ENCODE assay signal across 10 cellular contexts in the genomic region with DNA sequence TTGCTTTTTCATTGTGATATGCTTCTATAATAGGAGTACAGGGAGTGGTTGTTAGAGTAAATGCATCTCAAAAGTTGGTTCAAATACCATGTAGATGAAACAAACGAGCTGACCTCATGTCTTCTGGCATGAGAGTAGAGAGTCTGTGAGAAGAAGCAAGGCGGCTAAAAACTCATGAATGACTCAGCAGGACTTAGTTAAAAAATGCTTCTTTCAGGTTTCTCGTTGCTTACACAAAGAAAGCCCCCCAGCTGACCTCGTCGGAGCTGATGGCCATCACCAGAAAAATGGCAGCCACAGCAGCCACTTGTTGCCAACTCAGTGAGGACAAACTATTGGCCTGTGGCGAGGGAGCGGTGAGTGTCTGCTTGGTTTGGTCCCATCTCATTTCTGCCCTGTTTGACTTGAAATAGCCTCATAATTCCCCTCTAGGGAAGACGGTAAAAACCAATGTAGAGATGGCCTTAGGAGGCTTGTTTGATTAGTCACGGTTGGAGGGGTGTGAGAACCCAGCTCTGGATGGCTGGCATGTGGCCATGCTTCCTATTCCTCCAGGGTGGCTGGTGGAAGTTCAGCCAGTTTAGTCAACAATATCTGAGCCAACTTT. TPM values are rescaled to one million over a fixed set of nuclear protein-coding genes. Genes with fewer than 3 reads are reported as not detected.
DNase-seq lines count a peak whose midpoint lies in the region; ATAC-seq and TF ChIP-seq lines count a peak whose summit lies in the region.
"Had no signal": no experiment of that assay in that cellular context is flagged by ENCODE, and none has a peak within 500 bp of the region (broad histone marks: within the 10 kb centered on the region; RNA-seq: fewer than 3 reads in every experiment).

No MANE protein-coding gene starts in this region.

- peak overlapping the region; percentile 77 for H2BK120ac ChIP-seq in trophoblast cell (ENCODE audit: insufficient read depth, low read length, poor library complexity)

- H3K4me3 ChIP-seq in epithelial cell of proximal tubule (ENCODE audit: low read depth, low read length) (peak overlapping the region; percentile 5), trophoblast cell (ENCODE audit: low read depth, low read length) (no peak overlapping the region)

- no peak for TF ChIP-seq CTCF in epithelial cell of proximal tubule (conservative IDR thresholded peaks at IDR 0.05; ENCODE audit: low read depth, low read length)

- H4K12ac ChIP-seq in trophoblast cell (ENCODE audit: low read depth, low read length) = no peak overlapping the region

- no peak overlapping the region for H3K23ac ChIP-seq in trophoblast cell (ENCODE audit: low read length)

- H2AFZ ChIP-seq in trophoblast cell (ENCODE audit: insufficient read depth, low read length, poor library complexity) = peak overlapping the region; percentile 79

- peak overlapping the region; percentile 94 for H2BK12ac ChIP-seq in trophoblast cell (ENCODE audit: low read length)

- DNase-seq in H4 (ENCODE audit: low spot score) (peak; percentile 89), NCI-H510A (lab: John Stamatoyannopoulos, UW) (peak; percentile 85), epithelial cell of proximal tubule (ENCODE audit: low read depth) (peak; percentile 74), trophoblast cell (peak; percentile 4 to 25), T-helper 2 cell (no peak)
- DNase-seq in NK-92 treated with Interleukin-12 subunit alpha and Interleukin-12 subunit beta, amount 100 ng/mL, for 24 hours (lab: John Stamatoyannopoulos, UW) = no peak
- DNase-seq: activated CD8-positive, alpha-beta memory T cell treated with anti-CD3 and anti-CD28 coated beads, Interleukin-2, amount 50 U/mL, for 4 hours; MM.1S had no signal

- H4K8ac ChIP-seq in trophoblast cell (ENCODE audit: low read depth, low read length) = peak overlapping the region; percentile 0

- H3K4ac ChIP-seq in trophoblast cell (ENCODE audit: low read depth, low read length) = no peak overlapping the region

- no peaks in the 10 kb centered on the region for H3K27me3 ChIP-seq in trophoblast cell (ENCODE audit: insufficient read depth, low read length)

- peak overlapping the region; percentile 82 for H2BK5ac ChIP-seq in trophoblast cell (ENCODE audit: low read depth, low read length, poor library complexity)

- peak overlapping the region; percentile 88 for H3K27ac ChIP-seq in trophoblast cell (ENCODE audit: low read depth, low read length)

- H3K36me3 ChIP-seq in trophoblast cell (ENCODE audit: control insufficient read depth in 1 of 2, insufficient read depth in 2 of 2, low read length in 2 of 2) = no peaks in the 10 kb centered on the region

- no peaks in the 10 kb centered on the region for H3K9me3 ChIP-seq in trophoblast cell (ENCODE audit: insufficient read depth, low read depth, low read length)

- peak overlapping the region; percentile 53 for H3K14ac ChIP-seq in trophoblast cell (ENCODE audit: low read length)

- no peak overlapping the region for H3K18ac ChIP-seq in trophoblast cell (ENCODE audit: low read length)

- WGBS in trophoblast cell (ENCODE audit: extremely low coverage, insufficient coverage, insufficient read length) = no CpG with 5 or more reads among the region's 9 CpGs

- peaks cover 6% of the 10 kb centered on the region for H3K79me1 ChIP-seq in trophoblast cell (ENCODE audit: low read length)

- no peaks in the 10 kb centered on the region for H3K79me2 ChIP-seq in trophoblast cell (ENCODE audit: control insufficient read depth, insufficient read depth, low read length, poor library complexity)

- no peak overlapping the region for H3K4me2 ChIP-seq in trophoblast cell (ENCODE audit: low read length)

- H4K91ac ChIP-seq in trophoblast cell (ENCODE audit: low read depth, low read length) = peak overlapping the region; percentile 79

- no peak for ATAC-seq in HG02610 (IDR thresholded peaks at IDR 0.05; ENCODE audit: unreplicated experiment)
- no peak for ATAC-seq in HG02970 (IDR thresholded peaks at IDR 0.05; ENCODE audit: low FRiP score, unreplicated experiment)

- peaks cover 8 to 10% of the 10 kb centered on the region in 2 experiments for H3K4me1 ChIP-seq in trophoblast cell (ENCODE audit: control insufficient read depth in 1 of 2, insufficient read depth in 2 of 2, low read length in 2 of 2)

- no peak overlapping the region for H3K9ac ChIP-seq in trophoblast cell (ENCODE audit: low read length)

- no peak overlapping the region for H2AK5ac ChIP-seq in trophoblast cell (ENCODE audit: low read length)

RNA-seq across cellular contexts. Expression of a gene that starts 14.5 kb away (rescaled TPM):
- total RNA-seq in H4 (2014; rRNA removed; shearing (Covaris generic)) = 7.3 and 11.0 TPM in 2 replicates
- 0.22 and 2.2 TPM in 2 replicates for total RNA-seq in epithelial cell of proximal tubule
- 4.7 and 5.4 TPM in 2 replicates for polyA plus RNA-seq in trophoblast cell (2013)

RNA-seq across cellular contexts. Expression of a gene that starts 31.0 kb away (rescaled TPM):
- not detected in 2 replicates for total RNA-seq in H4 (2014; rRNA removed; shearing (Covaris generic))
- not detected in 2 replicates for total RNA-seq in epithelial cell of proximal tubule
- not detected in 2 replicates for polyA plus RNA-seq in trophoblast cell (2013)

RNA-seq across cellular contexts. Expression of a gene that starts 46.4 kb away (rescaled TPM):
- total RNA-seq in H4 (2014; rRNA removed; shearing (Covaris generic)) = not detected in 2 replicates
- total RNA-seq in epithelial cell of proximal tubule = not detected in 2 replicates
- 0.08 and 0.14 TPM in 2 replicates for polyA plus RNA-seq in trophoblast cell (2013)

Comparison
In these comparisons a context has a peak if more than half of its experiments do, and no peak if none do; other contexts are left out.
1. DNase-seq: peak in H4 (single experiment), NCI-H510A (single experiment), epithelial cell of proximal tubule (single experiment) and trophoblast cell (2 of 2); none in T-helper 2 cell (0 of 5) and NK-92 treated with Interleukin-12 subunit alpha and Interleukin-12 subunit beta, amount 100 ng/mL, for 24 hours (single experiment).